2 cellular contexts compared by ENCODE assay signal in genomic region chr13:112102243-112102642, GRCh38.
TF ChIP-seq lines count a peak whose summit lies in the region.

No MANE protein-coding gene starts in this region.

TF ChIP-seq in SK-N-SH, 30 proteins besides CTCF, POLR2A, EP300 and RAD21 (continued from another document):
- no peak for TF ChIP-seq ZBTB33 (IDR thresholded peaks at IDR 0.05; ENCODE audit: borderline replicate concordance, low read depth)
- no peak for TF ChIP-seq TEAD4 (IDR thresholded peaks at IDR 0.05; ENCODE audit: borderline replicate concordance, insufficient read depth)
- no peak for TF ChIP-seq NFIC (IDR thresholded peaks at IDR 0.05; ENCODE audit: borderline replicate concordance)
- no peak for TF ChIP-seq MXI1 (IDR thresholded peaks at IDR 0.05; ENCODE audit: low read depth, low read length)
- TF ChIP-seq RFX5 (IDR thresholded peaks at IDR 0.05; ENCODE audit: low read length) = no peak
- TF ChIP-seq SIN3A (IDR thresholded peaks at IDR 0.05; ENCODE audit: borderline replicate concordance, low read depth, low read length) = no peak
- TF ChIP-seq PBX3 (IDR thresholded peaks at IDR 0.05) = no peak
- no peak for TF ChIP-seq SMC3 (IDR thresholded peaks at IDR 0.05; ENCODE audit: low read depth, low read length)
- no peak for TF ChIP-seq NRF1 (IDR thresholded peaks at IDR 0.05; ENCODE audit: low read depth, low read length)
- TF ChIP-seq RCOR1 (IDR thresholded peaks at IDR 0.05; ENCODE audit: low read length) = no peak
- no peak for TF ChIP-seq CHD2 (IDR thresholded peaks at IDR 0.05; ENCODE audit: low read length, partially characterized antibody)
- TF ChIP-seq POLR2AphosphoS5 (IDR thresholded peaks at IDR 0.05; ENCODE audit: low read depth, low read length) = no peak
- TF ChIP-seq GABPA (IDR thresholded peaks at IDR 0.05; ENCODE audit: low read depth) = no peak
- no peak for TF ChIP-seq JUND (IDR thresholded peaks at IDR 0.05)

TF ChIP-seq in SK-N-SH treated with all-trans-retinoic acid at 6 μM for 48 hours, 23 proteins besides CTCF, POLR2A, EP300 and RAD21 (continued from another document):
- TF ChIP-seq TSHZ2 (CRISPR knock-in tag; IDR thresholded peaks at IDR 0.05) (no peak), ISL1 (CRISPR knock-in tag; IDR thresholded peaks at IDR 0.05) (no peak), ESRRG (CRISPR knock-in tag; IDR thresholded peaks at IDR 0.05) (no peak), SNAI2 (CRISPR knock-in tag; IDR thresholded peaks at IDR 0.05) (no peak), TCF4 (CRISPR knock-in tag; IDR thresholded peaks at IDR 0.05; ENCODE audit: borderline replicate concordance) (no peak), OSR1 (CRISPR knock-in tag; IDR thresholded peaks at IDR 0.05) (no peak), ARNTL (CRISPR knock-in tag; IDR thresholded peaks at IDR 0.05; ENCODE audit: borderline replicate concordance, low read depth) (no peak), CREB5 (CRISPR knock-in tag; IDR thresholded peaks at IDR 0.05; ENCODE audit: low read depth) (no peak), PPARA (CRISPR knock-in tag; IDR thresholded peaks at IDR 0.05; ENCODE audit: borderline replicate concordance) (no peak)
